In the genomic region with DNA sequence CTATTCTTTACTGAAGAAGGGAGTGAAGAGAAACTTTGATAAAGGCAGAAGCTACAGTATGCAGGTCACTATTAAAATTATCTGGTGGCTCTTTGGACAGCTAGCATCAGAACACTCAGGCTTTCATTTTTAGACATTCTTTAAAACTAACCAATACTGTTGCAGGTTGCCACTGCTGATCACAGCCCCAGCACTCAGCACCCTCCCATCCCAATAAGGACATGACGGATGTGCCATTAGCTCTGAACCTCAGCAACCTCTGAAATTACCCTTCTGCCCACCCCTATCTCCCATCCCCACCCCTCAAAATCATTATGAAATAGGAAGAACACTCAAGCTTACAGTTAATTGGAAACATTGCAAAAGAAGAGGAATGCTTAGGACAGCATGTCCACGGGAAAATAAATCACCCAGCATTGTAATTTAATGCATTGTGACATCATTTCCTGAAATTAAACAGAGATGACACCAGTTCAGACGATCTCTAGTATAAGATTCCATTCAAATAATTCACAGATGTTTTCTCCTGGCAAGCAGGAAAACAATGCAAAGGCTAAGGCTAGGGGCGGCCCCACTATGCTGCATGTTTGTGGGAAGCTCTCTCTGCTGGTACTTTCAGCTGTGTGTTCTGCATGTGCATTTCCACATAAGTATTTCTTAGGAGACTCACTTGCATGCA, we compare ENCODE assay signal across 1 cellular context.
TF ChIP-seq lines count a peak whose summit lies in the region.

No MANE protein-coding gene starts in this region.

TF ChIP-seq in PFSK-1, 5 proteins besides CTCF, POLR2A, EP300 and RAD21 (continued from another document):
- TF ChIP-seq, protein P1, sequence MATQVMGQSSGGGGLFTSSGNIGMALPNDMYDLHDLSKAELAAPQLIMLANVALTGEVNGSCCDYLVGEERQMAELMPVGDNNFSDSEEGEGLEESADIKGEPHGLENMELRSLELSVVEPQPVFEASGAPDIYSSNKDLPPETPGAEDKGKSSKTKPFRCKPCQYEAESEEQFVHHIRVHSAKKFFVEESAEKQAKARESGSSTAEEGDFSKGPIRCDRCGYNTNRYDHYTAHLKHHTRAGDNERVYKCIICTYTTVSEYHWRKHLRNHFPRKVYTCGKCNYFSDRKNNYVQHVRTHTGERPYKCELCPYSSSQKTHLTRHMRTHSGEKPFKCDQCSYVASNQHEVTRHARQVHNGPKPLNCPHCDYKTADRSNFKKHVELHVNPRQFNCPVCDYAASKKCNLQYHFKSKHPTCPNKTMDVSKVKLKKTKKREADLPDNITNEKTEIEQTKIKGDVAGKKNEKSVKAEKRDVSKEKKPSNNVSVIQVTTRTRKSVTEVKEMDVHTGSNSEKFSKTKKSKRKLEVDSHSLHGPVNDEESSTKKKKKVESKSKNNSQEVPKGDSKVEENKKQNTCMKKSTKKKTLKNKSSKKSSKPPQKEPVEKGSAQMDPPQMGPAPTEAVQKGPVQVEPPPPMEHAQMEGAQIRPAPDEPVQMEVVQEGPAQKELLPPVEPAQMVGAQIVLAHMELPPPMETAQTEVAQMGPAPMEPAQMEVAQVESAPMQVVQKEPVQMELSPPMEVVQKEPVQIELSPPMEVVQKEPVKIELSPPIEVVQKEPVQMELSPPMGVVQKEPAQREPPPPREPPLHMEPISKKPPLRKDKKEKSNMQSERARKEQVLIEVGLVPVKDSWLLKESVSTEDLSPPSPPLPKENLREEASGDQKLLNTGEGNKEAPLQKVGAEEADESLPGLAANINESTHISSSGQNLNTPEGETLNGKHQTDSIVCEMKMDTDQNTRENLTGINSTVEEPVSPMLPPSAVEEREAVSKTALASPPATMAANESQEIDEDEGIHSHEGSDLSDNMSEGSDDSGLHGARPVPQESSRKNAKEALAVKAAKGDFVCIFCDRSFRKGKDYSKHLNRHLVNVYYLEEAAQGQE (IDR thresholded peaks at IDR 0.05; ENCODE audit: insufficient read depth in 1 of 2, low read depth in 2 of 2, low read length in 2 of 2): no peak
